ENCODE assay signal across 1 cellular context in genomic region chr7:33722383-33723096, GRCh38.
A peak's percentile ranks its signal among the peaks of the same experiment; 100 is the strongest.
TF ChIP-seq lines count a peak whose summit lies in the region.

No MANE protein-coding gene starts in this region.

TF ChIP-seq in HepG2, 621 proteins besides CTCF, POLR2A, EP300 and RAD21 (continued from another document):
- TF ChIP-seq ATF7 (IDR thresholded peaks at IDR 0.05): peak; percentile 98
- no peak for TF ChIP-seq ATF7 (CRISPR knock-in tag; IDR thresholded peaks at IDR 0.05)
- TF ChIP-seq FOSL2 (CRISPR knock-in tag; IDR thresholded peaks at IDR 0.05): 0 out of 2 replicates have a peak, but pooled peaks have one; percentile 12
- TF ChIP-seq HNRNPL (IDR thresholded peaks at IDR 0.05; ENCODE audit: low read depth, low read length): 0 out of 2 replicates have a peak, but pooled peaks have one; percentile 37
